Comparison of ENCODE assay signal across 34 cellular contexts in the genomic region with DNA sequence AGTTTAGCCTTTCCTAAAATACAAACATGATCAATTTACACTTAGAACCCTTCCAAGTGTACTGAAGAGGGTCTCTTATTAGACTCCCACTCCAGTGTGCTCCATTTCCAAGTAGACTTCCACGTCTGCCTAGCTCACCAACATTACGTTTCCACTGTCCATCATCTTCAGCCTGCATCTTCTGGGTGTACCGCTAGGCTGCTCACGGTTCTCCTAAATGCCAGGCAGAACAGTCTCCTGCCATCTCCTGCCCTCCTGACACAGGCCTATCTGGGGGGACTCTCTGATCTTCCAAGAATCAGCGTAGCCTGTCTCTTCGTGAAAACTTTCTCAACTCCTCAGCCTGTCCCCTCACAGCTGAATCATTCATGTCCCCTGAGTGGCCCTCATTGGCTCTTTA. TPM values are rescaled to one million over a fixed set of nuclear protein-coding genes. Genes with fewer than 3 reads are reported as not detected.
"Had no signal": no experiment of that assay in that cellular context is flagged by ENCODE, and none has a peak within 500 bp of the region (broad histone marks: within the 10 kb centered on the region; RNA-seq: fewer than 3 reads in every experiment).

No MANE protein-coding gene starts in this region.

- H3K9ac ChIP-seq: neural progenitor cell had no signal

- ATAC-seq: left cardiac atrium; left lung; lower lobe of right lung; naive thymus-derived CD8-positive, alpha-beta T cell; right lobe of liver; stimulated activated naive B cell treated with anti-CD40 and anti-IgM and Interleukin-4, amounts not matched to agents 10 μg/mL and 1 μg/mL and 100 μg/mL, for 72 hours; stimulated activated naive CD8-positive, alpha-beta T cell treated with anti-CD3 and anti-CD28 coated beads, Interleukin-15, Interleukin-2, amounts not matched to agents 100 U/mL and 50 U/mL, for 24 hours had no signal

- H3K4me1 ChIP-seq: neural progenitor cell, right lobe of liver, testis had no signal

- H3K27ac ChIP-seq: hepatocyte, left lung, lower lobe of right lung, neural progenitor cell, neutrophil, ovary, right atrium auricular region, right lobe of liver, stomach, testis, thyroid gland, transverse colon, upper lobe of left lung, vagina had no signal

- H3K4me3 ChIP-seq: hepatocyte, left lung, lower lobe of right lung, neural progenitor cell, ovary, right atrium auricular region, right lobe of liver, smooth muscle cell, stomach, testis, thyroid gland, transverse colon, upper lobe of left lung, vagina had no signal

- H3K36me3 ChIP-seq: left lung, lower lobe of right lung, neural progenitor cell, neutrophil, ovary, right atrium auricular region, right lobe of liver, stomach, thyroid gland, transverse colon, upper lobe of left lung, vagina had no signal

- H3K9me3 ChIP-seq: neutrophil, ovary, testis, thyroid gland had no signal

- H3K27me3 ChIP-seq: hepatocyte, left lung, ovary, right atrium auricular region, right lobe of liver, stomach, testis, thyroid gland, transverse colon, upper lobe of left lung, vagina had no signal

- H2AFZ ChIP-seq: hepatocyte, neural progenitor cell had no signal

- FAIRE-seq: keratinocyte had no signal

- DNase-seq: kidney glomerular epithelial cell; left cardiac atrium; left lung; lower lobe of right lung; mammary epithelial cell; mesenchymal stem cell; naive thymus-derived CD8-positive, alpha-beta T cell; occipital lobe; ovary; stimulated activated CD4-positive, alpha-beta T cell treated with anti-CD3 and anti-CD28 coated beads, Interleukin-1b, Interleukin-23, amount 100 ng/mL, for 48 hours; stimulated activated CD4-positive, alpha-beta T cell treated with anti-CD3 and anti-CD28 coated beads, Interleukin-2, amount 100 ng/mL, for 48 hours; stimulated activated CD4-positive, alpha-beta T cell treated with anti-CD3 and anti-CD28 coated beads, Interleukin-4, amount 100 ng/mL, for 4 hours; stimulated activated CD8-positive, alpha-beta memory T cell treated with anti-CD3 and anti-CD28 coated beads, Interleukin-4, amount 100 ng/mL, for 48 hours; stimulated activated naive B cell treated with anti-CD40 and anti-IgM and Interleukin-4, amounts not matched to agents 10 μg/mL and 1 μg/mL and 100 μg/mL, for 72 hours; stimulated activated naive CD8-positive, alpha-beta T cell treated with anti-CD3 and anti-CD28 coated beads, Interleukin-15, Interleukin-2, amounts not matched to agents 100 U/mL and 50 U/mL, for 24 hours; stomach; testis; thyroid gland; transverse colon; upper lobe of left lung had no signal

- H3K4me2 ChIP-seq: hepatocyte, neural progenitor cell, smooth muscle cell had no signal

RNA-seq across cellular contexts. Expression of gene ACVRL1, which starts 40.3 kb away (rescaled TPM):
- total RNA-seq: naive thymus-derived CD8-positive, alpha-beta T cell; progenitor cell of endocrine pancreas had no signal
- polyA plus RNA-seq: keratinocyte; mammary epithelial cell; naive thymus-derived CD8-positive, alpha-beta T cell had no signal

RNA-seq across cellular contexts. Expression of gene ANKRD33, which starts 59.7 kb away (rescaled TPM):
- total RNA-seq: hepatocyte; left cardiac atrium; left lung; liver; lower lobe of right lung; mammary epithelial cell; mucosa of gallbladder; naive thymus-derived CD8-positive, alpha-beta T cell; occipital lobe; ovary; renal cortical epithelial cell; right atrium auricular region; skeletal muscle tissue; smooth muscle cell; stomach; thyroid gland; transverse colon; upper lobe of left lung; urinary bladder; vagina had no signal
- polyA plus RNA-seq: keratinocyte; liver; mammary epithelial cell; naive thymus-derived CD8-positive, alpha-beta T cell; ovary; stomach; urinary bladder had no signal
